ENCODE assay signal across 14 cellular contexts in the genomic region with DNA sequence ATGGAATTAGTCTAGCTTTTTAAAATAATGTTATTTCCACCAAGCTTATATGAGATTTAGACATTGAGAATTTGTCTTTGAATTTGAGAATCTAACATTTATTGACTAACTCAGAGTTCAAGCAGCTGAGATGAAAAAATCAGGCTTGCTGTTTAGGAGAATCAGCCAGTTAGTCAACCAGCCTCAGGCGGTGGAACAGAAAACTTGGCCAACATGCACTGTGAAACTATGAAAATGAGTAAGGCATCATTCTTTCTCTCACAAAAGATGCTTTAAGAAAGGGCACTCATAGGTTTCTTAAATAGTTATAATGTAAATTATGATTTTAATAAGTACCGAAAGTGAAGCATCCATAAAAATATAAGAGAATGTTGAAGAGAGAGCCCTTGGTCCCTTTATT.
DNase-seq lines count a peak whose midpoint lies in the region; ATAC-seq and TF ChIP-seq lines count a peak whose summit lies in the region.
"Had no signal": no experiment of that assay in that cellular context is flagged by ENCODE, and none has a peak within 500 bp of the region (broad histone marks: within the 10 kb centered on the region; RNA-seq: fewer than 3 reads in every experiment).

No MANE protein-coding gene starts in this region.

- no peak overlapping the region for H3K27ac ChIP-seq in lower lobe of right lung
- H3K27ac ChIP-seq: HL-60, upper lobe of left lung had no signal

- peak overlapping the region; percentile 83 for H3K27ac Mint-ChIP-seq in activated CD8-positive, alpha-beta memory T cell treated with anti-CD3 and anti-CD28 coated beads, Interleukin-2, amount 10 ng/mL, durations not matched to agents 7 days and 5 days
- H3K27ac Mint-ChIP-seq in T-helper 17 cell (peak overlapping the region; percentile 90), memory B cell (peak overlapping the region; percentile 10)

- peaks cover 95% of the 10 kb centered on the region for H3K36me3 ChIP-seq in lower lobe of right lung

- H3K4me1 ChIP-seq in lower lobe of right lung = no peaks in the 10 kb centered on the region
- H3K4me1 ChIP-seq: upper lobe of left lung had no signal

- no peak for ATAC-seq in activated CD8-positive, alpha-beta memory T cell treated with anti-CD3 and anti-CD28 coated beads, Interleukin-2, amount 10 ng/mL, durations not matched to agents 7 days and 5 days
- ATAC-seq in GM21723 (IDR thresholded peaks at IDR 0.05; ENCODE audit: unreplicated experiment) (peak; percentile 40), T-helper 17 cell (no peak), memory B cell (ENCODE audit: low read depth) (no peak), lower lobe of right lung (no peak)

- no peaks in the 10 kb centered on the region for H3K9me3 ChIP-seq in T-helper 17 cell (ENCODE audit: control insufficient read depth, low read length, poor library complexity, severe bottlenecking)
- no peaks in the 10 kb centered on the region for H3K9me3 ChIP-seq in lower lobe of right lung
- H3K9me3 ChIP-seq: upper lobe of left lung had no signal

- no peaks in the 10 kb centered on the region for H3K27me3 Mint-ChIP-seq in activated CD8-positive, alpha-beta memory T cell treated with anti-CD3 and anti-CD28 coated beads, Interleukin-2, amount 10 ng/mL, durations not matched to agents 7 days and 5 days
- H3K27me3 Mint-ChIP-seq in T-helper 17 cell (no peaks in the 10 kb centered on the region), memory B cell (no peaks in the 10 kb centered on the region)

- peaks cover 78% of the 10 kb centered on the region for H3K4me1 Mint-ChIP-seq in activated CD8-positive, alpha-beta memory T cell treated with anti-CD3 and anti-CD28 coated beads, Interleukin-2, amount 10 ng/mL, durations not matched to agents 7 days and 5 days
- peaks cover 54% of the 10 kb centered on the region for H3K4me1 Mint-ChIP-seq in T-helper 17 cell
- H3K4me1 Mint-ChIP-seq in memory B cell = peaks cover 13% of the 10 kb centered on the region

- intact Hi-C loops in lower lobe of right lung (cut with DNase I) = loop anchor here (10.0 kb wide), 1 partner anchor 131 kb away; no protein-coding TSS in a partner anchor

- CTCF ChIA-PET in activated CD8-positive, alpha-beta memory T cell treated with anti-CD3 and anti-CD28 coated beads, Interleukin-2, amount 10 ng/mL, durations not matched to agents 7 days and 5 days (lab: Charles Lee) = interaction anchor here (0.7 to 2.7 kb wide), 9 partner anchors 9 to 137 kb away, joined by 3 to 11 read pairs (median 4); no protein-coding TSS in a partner anchor

- H3K36me3 Mint-ChIP-seq in activated CD8-positive, alpha-beta memory T cell treated with anti-CD3 and anti-CD28 coated beads, Interleukin-2, amount 10 ng/mL, durations not matched to agents 7 days and 5 days = peaks cover 82% of the 10 kb centered on the region
- peaks cover 14% of the 10 kb centered on the region for H3K36me3 Mint-ChIP-seq in T-helper 17 cell (ENCODE audit: low read depth)
- H3K36me3 Mint-ChIP-seq in memory B cell = peaks cover 45% of the 10 kb centered on the region

- TF ChIP-seq CTCF in lower lobe of right lung (IDR thresholded peaks at IDR 0.05) = no peak
- no peak for TF ChIP-seq CTCF in GM20000 (IDR thresholded peaks at IDR 0.05; ENCODE audit: extremely low read depth, missing control alignments)

- H3K27me3 ChIP-seq in lower lobe of right lung (ENCODE audit: low read depth) = no peaks in the 10 kb centered on the region
- H3K27me3 ChIP-seq: upper lobe of left lung had no signal

- H3K9me3 Mint-ChIP-seq in activated CD8-positive, alpha-beta memory T cell treated with anti-CD3 and anti-CD28 coated beads, Interleukin-2, amount 10 ng/mL, durations not matched to agents 7 days and 5 days (ENCODE audit: low read depth) = no peaks in the 10 kb centered on the region
- H3K9me3 Mint-ChIP-seq in memory B cell = no peaks in the 10 kb centered on the region

- peak overlapping the region; percentile 31 for H3K4me3 Mint-ChIP-seq in activated CD8-positive, alpha-beta memory T cell treated with anti-CD3 and anti-CD28 coated beads, Interleukin-2, amount 10 ng/mL, durations not matched to agents 7 days and 5 days
- H3K4me3 Mint-ChIP-seq in T-helper 17 cell (peak overlapping the region; percentile 73), memory B cell (no peak overlapping the region)

- no peak overlapping the region for H3K4me3 ChIP-seq in lower lobe of right lung
- H3K4me3 ChIP-seq: upper lobe of left lung had no signal

- DNase-seq in activated CD8-positive, alpha-beta memory T cell treated with anti-CD3 and anti-CD28 coated beads, Interleukin-2, amount 10 ng/mL, durations not matched to agents 7 days and 5 days = peak; percentile 55
- no peak for DNase-seq in activated CD8-positive, alpha-beta memory T cell treated with anti-CD3 and anti-CD28 coated beads for 24 hours
- DNase-seq in T-helper 17 cell (no peak), memory B cell (ENCODE audit: low spot score in 2 of 2) (no peak), DMS153 treated with DMSO at 0.1 percent for 48 hours (lab: John Stamatoyannopoulos, UW; ENCODE audit: unreplicated experiment) (no peak), lower lobe of right lung (no peak), GM20000 (ENCODE audit: low spot score) (no peak)
- DNase-seq: activated gamma-delta T cell, DMS153, MM.1S, NCI-H2227 treated with DMSO at 0.1 percent for 48 hours, upper lobe of left lung had no signal

Comparison
In these comparisons a context has a peak if more than half of its experiments do, and no peak if none do; other contexts are left out.
1. H3K27ac Mint-ChIP-seq: peak in every context shown above with its lines; median percentile 90 in T-helper 17 cell; 83 in activated CD8-positive, alpha-beta memory T cell treated with anti-CD3 and anti-CD28 coated beads, Interleukin-2, amount 10 ng/mL, durations not matched to agents 7 days and 5 days; 10 in memory B cell.